ENCODE assay signal across 22 cellular contexts in genomic region chr20:32304121-32304520, GRCh38.
"Had no signal": no experiment of that assay in that cellular context is flagged by ENCODE, and none has a peak within 500 bp of the region (broad histone marks: within the 10 kb centered on the region; RNA-seq: fewer than 3 reads in every experiment).

No MANE protein-coding gene starts in this region.

- H3K27ac ChIP-seq: HL-60, Peyer's patch, SJCRH30 had no signal

- DNase-seq: KBM-7, MG63, NCI-H1092, NCI-H1105 treated with DMSO at 0.1 percent for 48 hours, NCI-H1417 treated with DMSO at 0.1 percent for 48 hours, NCI-H146, NCI-H1694 treated with DMSO at 0.1 percent for 48 hours, NCI-H1930, NCI-H2081, NCI-H2107, NCI-H226, NCI-H446, NCI-H510A, NCI-H524 treated with DMSO at 0.1 percent for 48 hours, NCI-H69, NCI-H774, PC-3, Peyer's patch, SHP77 treated with DMSO at 0.1 percent for 48 hours, SJCRH30 had no signal

- H3K4me1 ChIP-seq: SJCRH30 had no signal

- H3K36me3 ChIP-seq: MG63, Peyer's patch, SJCRH30 had no signal

- H3K9me3 ChIP-seq: MG63, Peyer's patch, SJCRH30 had no signal

- ATAC-seq: PC-3, Right ventricle myocardium inferior had no signal

- H3K4me3 ChIP-seq: MG63, Peyer's patch, SJCRH30 had no signal

- H3K27me3 ChIP-seq: MG63, Peyer's patch, SJCRH30 had no signal
